In genomic region chr12:120725659-120726509, GRCh38 we compare ENCODE assay signal across 8 cellular contexts. TPM values are rescaled to one million over a fixed set of nuclear protein-coding genes. Genes with fewer than 3 reads are reported as not detected.
DNase-seq lines count a peak whose midpoint lies in the region; ATAC-seq and TF ChIP-seq lines count a peak whose summit lies in the region.

Gene ACADS (plus strand): TSS chr12:120725826. CDS start chr12:120725886, 60 bp downstream.

- in situ Hi-C loops in endometrial microvascular endothelial cells (cut with HindIII; ENCODE audit: inconsistent ontology term, low pct_unique_long_range_greater_than_20kb, low sequenced_read_pairs), result no loop called here

- H3K36me3 Mint-ChIP-seq in activated CD8-positive, alpha-beta memory T cell treated with anti-CD3 and anti-CD28 coated beads, Interleukin-2, amount 10 ng/mL, durations not matched to agents 7 days and 5 days, result peaks cover 29% of the 10 kb centered on the region
- H3K36me3 Mint-ChIP-seq in mesothelial cell of epicardium, result peaks cover 34% of the 10 kb centered on the region

- H3K4me3 Mint-ChIP-seq in activated CD8-positive, alpha-beta memory T cell treated with anti-CD3 and anti-CD28 coated beads, Interleukin-2, amount 10 ng/mL, durations not matched to agents 7 days and 5 days, result peak within 1 kb of the TSS; percentile 80
- H3K4me3 Mint-ChIP-seq in mesothelial cell of epicardium, result peak within 1 kb of the TSS; percentile 84

- TF ChIP-seq CTCF in mesothelial cell of epicardium (IDR thresholded peaks at IDR 0.05; ENCODE audit: unreplicated experiment), result no peak

- H3K9me3 Mint-ChIP-seq in activated CD8-positive, alpha-beta memory T cell treated with anti-CD3 and anti-CD28 coated beads, Interleukin-2, amount 10 ng/mL, durations not matched to agents 7 days and 5 days (ENCODE audit: low read depth), result no peaks in the 10 kb centered on the region
- no peaks in the 10 kb centered on the region for H3K9me3 Mint-ChIP-seq in mesothelial cell of epicardium

- CTCF ChIA-PET in activated CD8-positive, alpha-beta memory T cell treated with anti-CD3 and anti-CD28 coated beads, Interleukin-2, amount 10 ng/mL, durations not matched to agents 7 days and 5 days (lab: Charles Lee), result interaction anchor here (0.9 to 1.5 kb wide), 5 partner anchors 11 to 246 kb away, joined by 3 to 4 read pairs (median 4); partner anchors contain the start of gene UNC119B

- peak within 1 kb of the TSS; percentile 64 for H3K27ac Mint-ChIP-seq in activated CD8-positive, alpha-beta memory T cell treated with anti-CD3 and anti-CD28 coated beads, Interleukin-2, amount 10 ng/mL, durations not matched to agents 7 days and 5 days
- H3K27ac Mint-ChIP-seq in mesothelial cell of epicardium, result peak within 1 kb of the TSS; percentile 80

- H3K27me3 Mint-ChIP-seq in activated CD8-positive, alpha-beta memory T cell treated with anti-CD3 and anti-CD28 coated beads, Interleukin-2, amount 10 ng/mL, durations not matched to agents 7 days and 5 days, result no peaks in the 10 kb centered on the region
- H3K27me3 Mint-ChIP-seq in mesothelial cell of epicardium (ENCODE audit: low read depth), result no peaks in the 10 kb centered on the region

- H3K4me1 Mint-ChIP-seq in activated CD8-positive, alpha-beta memory T cell treated with anti-CD3 and anti-CD28 coated beads, Interleukin-2, amount 10 ng/mL, durations not matched to agents 7 days and 5 days, result peaks cover 18% of the 10 kb centered on the region
- peaks cover 15% of the 10 kb centered on the region for H3K4me1 Mint-ChIP-seq in mesothelial cell of epicardium

- DNase-seq in COLO668 (lab: John Stamatoyannopoulos, UW; ENCODE audit: unreplicated experiment) (peak; percentile 96), HS-5 (ENCODE audit: low read depth) (peak; percentile 37), NOMO-1 treated with dmso at 0.1 percent for 144 hours (lab: John Stamatoyannopoulos, UW; ENCODE audit: unreplicated experiment) (peak; percentile 82), mesothelial cell of epicardium (ENCODE audit: low spot score in 2 of 2, unreplicated experiment in 2 of 2) (peak; percentile 70 to 84)
- DNase-seq in activated CD8-positive, alpha-beta memory T cell treated with anti-CD3 and anti-CD28 coated beads, Interleukin-2, amount 10 ng/mL, durations not matched to agents 7 days and 5 days, result peak; percentile 93
- DNase-seq in stimulated activated CD8-positive, alpha-beta memory T cell treated with anti-CD3 and anti-CD28 coated beads, Interleukin-15, amount 100 ng/mL, for 4 hours (ENCODE audit: low read depth in 2 of 2), result peak; percentile 71

- peak; percentile 94 for ATAC-seq in GM19468 (IDR thresholded peaks at IDR 0.05; ENCODE audit: extremely low read depth, unreplicated experiment)
- peak; percentile 100 for ATAC-seq in activated CD8-positive, alpha-beta memory T cell treated with anti-CD3 and anti-CD28 coated beads, Interleukin-2, amount 10 ng/mL, durations not matched to agents 7 days and 5 days

RNA-seq across cellular contexts. Expression of gene ACADS, which starts in this region (rescaled TPM):
- total RNA-seq in activated CD8-positive, alpha-beta memory T cell treated with anti-CD3 and anti-CD28 coated beads, Interleukin-2, amount 10 ng/mL, durations not matched to agents 7 days and 5 days, result 10 to 100 TPM; 14.6 to 17.6 TPM
- total RNA-seq in endometrial microvascular endothelial cells (ENCODE audit: inconsistent ontology term), result 29.7 TPM
- total RNA-seq in mesothelial cell of epicardium, result 11.9 to 12.8 TPM (median 11.9 TPM) in 3 replicates

Comparison
In these comparisons a context has a peak if more than half of its experiments do, and no peak if none do; other contexts are left out.
1. Peak in every context shown above with its lines: DNase-seq and ATAC-seq.
2. DNase-seq: peak in every context shown above with its lines; median percentile 96 in COLO668; 93 in activated CD8-positive, alpha-beta memory T cell treated with anti-CD3 and anti-CD28 coated beads, Interleukin-2, amount 10 ng/mL, durations not matched to agents 7 days and 5 days; 82 in NOMO-1 treated with dmso at 0.1 percent for 144 hours; 77 in mesothelial cell of epicardium; 71 in stimulated activated CD8-positive, alpha-beta memory T cell treated with anti-CD3 and anti-CD28 coated beads, Interleukin-15, amount 100 ng/mL, for 4 hours; 37 in HS-5.